1 cellular context compared by ENCODE assay signal in the genomic region with DNA sequence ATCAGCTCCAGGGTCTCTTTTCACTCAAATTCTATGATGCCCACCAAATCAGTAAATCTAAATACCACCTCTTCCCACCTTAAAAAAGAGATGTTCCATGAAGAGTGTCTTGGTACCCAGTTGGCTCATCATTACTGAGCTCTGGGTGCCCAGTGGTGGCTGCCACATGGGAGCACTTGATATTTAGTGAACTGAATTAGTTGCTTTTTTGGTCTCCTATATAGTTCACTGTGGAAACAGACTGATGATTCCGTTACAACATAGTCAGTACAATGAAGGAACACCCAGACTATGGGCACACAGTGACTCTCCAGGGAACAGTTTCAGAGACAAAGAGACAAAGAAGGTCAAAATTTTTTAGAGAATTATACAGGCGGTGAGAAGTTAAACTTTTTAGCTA.
TF ChIP-seq lines count a peak whose summit lies in the region.

No MANE protein-coding gene starts in this region.

TF ChIP-seq in HEK293T, 16 proteins besides CTCF, POLR2A, EP300 and RAD21 (continued from another document):
- TF ChIP-seq, protein P1, sequence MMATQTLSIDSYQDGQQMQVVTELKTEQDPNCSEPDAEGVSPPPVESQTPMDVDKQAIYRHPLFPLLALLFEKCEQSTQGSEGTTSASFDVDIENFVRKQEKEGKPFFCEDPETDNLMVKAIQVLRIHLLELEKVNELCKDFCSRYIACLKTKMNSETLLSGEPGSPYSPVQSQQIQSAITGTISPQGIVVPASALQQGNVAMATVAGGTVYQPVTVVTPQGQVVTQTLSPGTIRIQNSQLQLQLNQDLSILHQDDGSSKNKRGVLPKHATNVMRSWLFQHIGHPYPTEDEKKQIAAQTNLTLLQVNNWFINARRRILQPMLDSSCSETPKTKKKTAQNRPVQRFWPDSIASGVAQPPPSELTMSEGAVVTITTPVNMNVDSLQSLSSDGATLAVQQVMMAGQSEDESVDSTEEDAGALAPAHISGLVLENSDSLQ (IDR thresholded peaks at IDR 0.05), result no peak
